ENCODE assay signal across 8 cellular contexts in the genomic region with DNA sequence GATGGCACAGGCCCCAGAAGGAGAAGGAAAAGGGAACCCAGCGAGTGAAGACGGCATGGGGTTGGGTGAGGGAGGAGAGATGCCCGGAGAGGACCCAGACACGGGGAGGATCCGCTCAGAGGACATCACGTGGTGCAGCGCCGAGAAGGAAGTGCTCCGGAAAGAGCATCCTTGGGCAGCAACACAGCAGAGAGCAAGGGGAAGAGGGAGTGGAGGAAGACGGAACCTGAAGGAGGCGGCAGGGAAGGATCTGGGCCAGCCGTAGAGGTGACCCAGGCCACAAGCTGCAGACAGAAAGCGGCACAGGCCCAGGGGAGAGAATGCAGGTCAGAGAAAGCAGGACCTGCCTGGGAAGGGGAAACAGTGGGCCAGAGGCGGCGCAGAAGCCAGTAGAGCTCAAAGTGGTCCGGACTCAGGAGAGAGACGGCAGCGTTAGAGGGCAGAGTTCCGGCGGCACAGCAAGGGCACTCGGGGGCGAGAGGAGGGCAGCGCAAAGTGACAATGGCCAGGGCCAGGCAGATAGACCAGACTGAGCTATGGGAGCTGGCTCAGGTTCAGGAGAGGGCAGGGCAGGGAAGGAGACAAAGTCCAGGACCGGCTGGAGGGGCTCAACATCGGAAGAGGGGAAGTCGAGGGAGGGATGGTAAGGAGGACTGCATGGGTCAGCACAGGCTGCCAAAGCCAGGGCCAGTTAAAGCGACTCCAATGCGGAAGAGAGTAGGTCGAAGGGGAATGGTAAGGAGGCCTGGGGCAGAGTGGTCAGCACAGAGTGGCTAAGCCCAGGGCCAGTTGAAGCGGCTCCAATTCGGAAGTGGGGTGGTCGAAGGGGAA. TPM values are rescaled to one million over a fixed set of nuclear protein-coding genes. Genes with fewer than 3 reads are reported as not detected.
DNase-seq lines count a peak whose midpoint lies in the region; ATAC-seq, FAIRE-seq and TF ChIP-seq lines count a peak whose summit lies in the region.

No MANE protein-coding gene starts in this region.

- TF ChIP-seq POLR2A in GM12878 (IDR thresholded peaks at IDR 0.05; ENCODE audit: low read depth, low read length): peak; percentile 36; the same call in 1 of the 2 replicates

- TF ChIP-seq RAD21 in GM12878 (IDR thresholded peaks at IDR 0.05; ENCODE audit: insufficient read depth, low read depth, low read length): no peak

- 1% methylated on average over 31 of the region's 32 CpGs for WGBS in GM12878 (ENCODE audit: insufficient coverage, insufficient replicate concordance, low lambda C conversion rate, missing lambda C conversion rate)

- ATAC-seq in HG03432 (IDR thresholded peaks at IDR 0.05; ENCODE audit: unreplicated experiment): peak; percentile 2
- ATAC-seq in GM12878: peak; percentile 72
- ATAC-seq in GM21360 (IDR thresholded peaks at IDR 0.05; ENCODE audit: unreplicated experiment): no peak

- peak; percentile 21 for DNase-seq in COR-L47 (lab: John Stamatoyannopoulos, UW)
- peak; percentile 32 for DNase-seq in T follicular helper cell (ENCODE audit: low read depth)
- no peak for DNase-seq in GM12878 (ENCODE audit: low read depth, low spot score)
- DNase-seq in hippocampal formation (lab: John Stamatoyannopoulos, UW): peak; percentile 36 to 60
- no peak for DNase-seq in NCI-H2196 (lab: John Stamatoyannopoulos, UW; ENCODE audit: unreplicated experiment)

- intact Hi-C loops in GM12878 (cut with micrococcal nuclease; ENCODE audit: unreplicated experiment): no loop called here

- in situ Hi-C loops in GM12878 (cut with MboI): no loop called here

- no peaks in the 10 kb centered on the region for H3K27me3 ChIP-seq in GM12878 (replicated peaks in 1 of 2; ENCODE audit: control insufficient read depth in 2 of 2, insufficient read depth in 2 of 2, low read length in 1 of 2)
- no peaks in the 10 kb centered on the region for H3K27me3 ChIP-seq in rectal smooth muscle tissue (ENCODE audit: control insufficient read depth, insufficient read depth, low read length)

- FAIRE-seq in GM12878 (lab: Jason Lieb, UNC): peak; percentile 79

- peaks cover 0 to 2% of the 10 kb centered on the region in 2 experiments; a peak in 1 of 4 replicates for H3K36me3 ChIP-seq in GM12878 (ENCODE audit: control insufficient read depth in 2 of 2, insufficient read depth in 2 of 2, low read length in 1 of 2)
- H3K36me3 ChIP-seq in rectal smooth muscle tissue (ENCODE audit: control insufficient read depth, insufficient read depth, low read length): peaks cover 4% of the 10 kb centered on the region

- H3K4me2 ChIP-seq in GM12878 (ENCODE audit: control insufficient read depth, insufficient read depth): peak overlapping the region; percentile 90

- no TSS peak for BruUV-seq in GM12878 (replicated peaks; lab: Mats Ljungman, UMichigan)

- TF ChIP-seq EP300 in GM12878 (IDR thresholded peaks at IDR 0.05; ENCODE audit: borderline replicate concordance in 1 of 2, control insufficient read depth in 1 of 2, low read depth in 2 of 2, low read length in 2 of 2): no peak

- H3K4me3 ChIP-seq in GM12878 (peak overlapping the region; percentile 97), rectal smooth muscle tissue (ENCODE audit: low read length) (peak overlapping the region; percentile 76)

- peaks cover 38% of the 10 kb centered on the region for H3K79me2 ChIP-seq in GM12878 (ENCODE audit: control insufficient read depth, insufficient read depth, low read length)

- TF ChIP-seq CTCF in GM12878 (IDR thresholded peaks at IDR 0.05 in 2 of 3, conservative IDR thresholded peaks at IDR 0.05 in 1 of 3; ENCODE audit: control insufficient read depth in 2 of 3, extremely low read depth in 1 of 3, insufficient read depth in 1 of 3, low read depth in 3 of 3, low read length in 3 of 3): no peak

- H2AFZ ChIP-seq in GM12878 (ENCODE audit: control insufficient read depth, low read depth, low read length): peak overlapping the region; percentile 40

- POLR2A ChIA-PET in GM12878 (lab: Charles Lee): interaction anchor here (1.0 kb wide), 1 partner anchor 223 kb away, joined by 3 read pairs; a partner anchor contains a TSS

- SMC1A ChIA-PET in GM12878 (lab: Charles Lee; ENCODE audit: uncharacterized antibody, unreplicated experiment): interaction anchor here (0.7 to 1.1 kb wide), 2 partner anchors 134 to 144 kb away, joined by 3 read pairs; no protein-coding TSS in a partner anchor

- CTCF ChIA-PET in GM12878 (lab: Yijun Ruan, JAX): no interaction called here

- H3K9ac ChIP-seq in GM12878 (ENCODE audit: control insufficient read depth, insufficient read depth, low read length) (peak overlapping the region; percentile 68), rectal smooth muscle tissue (ENCODE audit: low read length) (peak overlapping the region; percentile 81)

- RAD21 ChIA-PET in GM12878 (lab: Charles Lee; ENCODE audit: unreplicated experiment): no interaction called here

- H3K4me1 ChIP-seq in GM12878 (ENCODE audit: control insufficient read depth, insufficient read depth, low read length) (peaks cover 20% of the 10 kb centered on the region), rectal smooth muscle tissue (ENCODE audit: control insufficient read depth, insufficient read depth, low read length) (peaks cover 20% of the 10 kb centered on the region)

- no peaks in the 10 kb centered on the region for H3K9me3 ChIP-seq in GM12878 (replicated peaks; ENCODE audit: control insufficient read depth, insufficient read depth, low read length)

- H4K20me1 ChIP-seq in GM12878 (ENCODE audit: control insufficient read depth, insufficient read depth): peaks cover 3% of the 10 kb centered on the region; the same call in 1 of the 2 replicates

- H3K27ac ChIP-seq in GM12878 (ENCODE audit: control insufficient read depth, insufficient read depth): peak overlapping the region; percentile 74
- H3K27ac ChIP-seq in rectal smooth muscle tissue (ENCODE audit: low read depth, low read length): peak overlapping the region; percentile 95

RNA-seq across cellular contexts. Expression of a gene that starts 1.0 kb away (rescaled TPM):
- total RNA-seq in GM12878 (2013; cell fraction: nucleolus; rRNA removed): 33.5 and 40.4 TPM in 2 replicates
- total RNA-seq in GM12878 (2014; rRNA removed): 51.7 and 66.5 TPM in 2 replicates
- 25.2 and 28.2 TPM in 2 replicates for total RNA-seq in GM12878 (2014; rRNA removed; fragmentation: Illumina TruSeq; extraction: Trizol)
- total RNA-seq in GM12878 (2021): 76.4 and 84.7 TPM in 2 replicates
- 17.0 TPM for polyA plus RNA-seq in GM12878 (2011; ENCODE audit: low read depth)
- 9.6 and 23.0 TPM in 2 replicates for polyA plus RNA-seq in GM12878 (2011; rRNA removed)
- polyA plus RNA-seq in GM12878 (2011; cell fraction: cytosol; rRNA removed): 20.2 and 37.2 TPM in 2 replicates
- 203 and 271 TPM in 2 replicates for polyA plus RNA-seq in GM12878 (2011; cell fraction: nucleus; rRNA removed)
- 48.6 and 64.4 TPM in 2 replicates for polyA plus RNA-seq in GM12878 (2012)
- polyA plus RNA-seq in GM12878 (2014; fragmentation: Illumina TruSeq; extraction: Trizol): 3.5 and 18.0 TPM in 2 replicates
- 1 to 10 TPM; 1.4 to 4.7 TPM for polyA plus RNA-seq in GM12878 (2014; fragmentation: Nextera tagmentation; extraction: Ambion mirVana)
- polyA plus RNA-seq in GM12878 (2014; rRNA removed): 83.4 and 101 TPM in 2 replicates
- polyA plus RNA-seq in GM12878 (2016; fragmentation: Nextera tagmentation; extraction: Ambion mirVana): 10 to 100 TPM; 10.5 to 14.8 TPM
- 5.0 and 15.0 TPM in 2 replicates for polyA minus RNA-seq in GM12878 (2011; rRNA and poly(A)+ RNA removed)
- polyA minus RNA-seq in GM12878 (2011; cell fraction: cytosol; rRNA and poly(A)+ RNA removed): 10.7 and 11.3 TPM in 2 replicates
- 24.3 and 37.7 TPM in 2 replicates for polyA minus RNA-seq in GM12878 (2011; cell fraction: nucleus; rRNA and poly(A)+ RNA removed)

RNA-seq across cellular contexts. Expression of a gene that starts 32.6 kb away (rescaled TPM):
- not detected in 2 replicates for total RNA-seq in GM12878 (2013; cell fraction: nucleolus; rRNA removed)
- total RNA-seq in GM12878 (2014; rRNA removed): not detected in 2 replicates
- total RNA-seq in GM12878 (2014; rRNA removed; fragmentation: Illumina TruSeq; extraction: Trizol): not detected in 2 replicates
- total RNA-seq in GM12878 (2021): 0.62 TPM in 1 of 2 replicates, not detected in the other
- not detected for polyA plus RNA-seq in GM12878 (2011; ENCODE audit: low read depth)
- 0.26 TPM in 1 of 2 replicates, not detected in the other for polyA plus RNA-seq in GM12878 (2011; rRNA removed)
- polyA plus RNA-seq in GM12878 (2011; cell fraction: cytosol; rRNA removed): 0.15 TPM in 1 of 2 replicates, not detected in the other
- 0.21 TPM in 1 of 2 replicates, not detected in the other for polyA plus RNA-seq in GM12878 (2011; cell fraction: nucleus; rRNA removed)
- 0.13 TPM in 1 of 2 replicates, not detected in the other for polyA plus RNA-seq in GM12878 (2012)
- not detected in 2 replicates for polyA plus RNA-seq in GM12878 (2014; fragmentation: Illumina TruSeq; extraction: Trizol)
- not detected for polyA plus RNA-seq in GM12878 (2014; fragmentation: Nextera tagmentation; extraction: Ambion mirVana)
- polyA plus RNA-seq in GM12878 (2014; rRNA removed): not detected in 2 replicates
- under 1 TPM in 1 of 2 experiments, not detected in 1; 0.37 TPM for polyA plus RNA-seq in GM12878 (2016; fragmentation: Nextera tagmentation; extraction: Ambion mirVana)
- polyA minus RNA-seq in GM12878 (2011; rRNA and poly(A)+ RNA removed): 0.67 TPM in 1 of 2 replicates, not detected in the other
- not detected in 2 replicates for polyA minus RNA-seq in GM12878 (2011; cell fraction: cytosol; rRNA and poly(A)+ RNA removed)
- 0.24 TPM in 1 of 2 replicates, not detected in the other for polyA minus RNA-seq in GM12878 (2011; cell fraction: nucleus; rRNA and poly(A)+ RNA removed)

RNA-seq across cellular contexts. Expression of a gene that starts 40.8 kb away (rescaled TPM):
- 0.69 and 0.92 TPM in 2 replicates for total RNA-seq in GM12878 (2013; cell fraction: nucleolus; rRNA removed)
- total RNA-seq in GM12878 (2014; rRNA removed) (0.68 and 1.4 TPM in 2 replicates), GM12878 (2014; rRNA removed; fragmentation: Illumina TruSeq; extraction: Trizol) (0.64 and 0.72 TPM in 2 replicates), GM12878 (2021) (1.8 and 2.2 TPM in 2 replicates)
- not detected for polyA plus RNA-seq in GM12878 (2011; ENCODE audit: low read depth)
- polyA plus RNA-seq in GM12878 (2011; rRNA removed) (0.71 and 0.82 TPM in 2 replicates), GM12878 (2014; fragmentation: Illumina TruSeq; extraction: Trizol) (0.72 TPM in 1 of 2 replicates, not detected in the other), GM12878 (2014; fragmentation: Nextera tagmentation; extraction: Ambion mirVana) (not detected), GM12878 (2014; rRNA removed) (1.5 and 1.8 TPM in 2 replicates), GM12878 (2016; fragmentation: Nextera tagmentation; extraction: Ambion mirVana) (1 to 10 TPM; 1.2 to 2.1 TPM)
- 0.67 and 0.75 TPM in 2 replicates for polyA plus RNA-seq in GM12878 (2011; cell fraction: cytosol; rRNA removed)
- polyA plus RNA-seq in GM12878 (2011; cell fraction: nucleus; rRNA removed): 4.1 and 5.4 TPM in 2 replicates
- polyA plus RNA-seq in GM12878 (2012): 1.4 and 2.3 TPM in 2 replicates
- polyA minus RNA-seq in GM12878 (2011; rRNA and poly(A)+ RNA removed): 0.37 and 0.41 TPM in 2 replicates
- polyA minus RNA-seq in GM12878 (2011; cell fraction: cytosol; rRNA and poly(A)+ RNA removed): not detected in 2 replicates
- 0.73 and 1.3 TPM in 2 replicates for polyA minus RNA-seq in GM12878 (2011; cell fraction: nucleus; rRNA and poly(A)+ RNA removed)

RNA-seq across cellular contexts. Expression of a gene that starts 41.1 kb away (rescaled TPM):
- total RNA-seq in GM12878 (2013; cell fraction: nucleolus; rRNA removed): not detected in 2 replicates
- not detected in 2 replicates for total RNA-seq in GM12878 (2014; rRNA removed)
- total RNA-seq in GM12878 (2014; rRNA removed; fragmentation: Illumina TruSeq; extraction: Trizol): not detected in 2 replicates
- not detected in 2 replicates for total RNA-seq in GM12878 (2021)
- polyA plus RNA-seq in GM12878 (2011; ENCODE audit: low read depth): not detected
- polyA plus RNA-seq in GM12878 (2011; rRNA removed): 0.23 TPM in 1 of 2 replicates, not detected in the other
- not detected in 2 replicates for polyA plus RNA-seq in GM12878 (2011; cell fraction: cytosol; rRNA removed)
- not detected in 2 replicates for polyA plus RNA-seq in GM12878 (2011; cell fraction: nucleus; rRNA removed)
- polyA plus RNA-seq in GM12878 (2012): not detected in 2 replicates
- not detected in 2 replicates for polyA plus RNA-seq in GM12878 (2014; fragmentation: Illumina TruSeq; extraction: Trizol)
- polyA plus RNA-seq in GM12878 (2014; fragmentation: Nextera tagmentation; extraction: Ambion mirVana): not detected
- polyA plus RNA-seq in GM12878 (2014; rRNA removed): not detected in 2 replicates
- not detected for polyA plus RNA-seq in GM12878 (2016; fragmentation: Nextera tagmentation; extraction: Ambion mirVana)
- polyA minus RNA-seq in GM12878 (2011; rRNA and poly(A)+ RNA removed): not detected in 2 replicates
- polyA minus RNA-seq in GM12878 (2011; cell fraction: cytosol; rRNA and poly(A)+ RNA removed): not detected in 2 replicates
- polyA minus RNA-seq in GM12878 (2011; cell fraction: nucleus; rRNA and poly(A)+ RNA removed): not detected in 2 replicates

RNA-seq across cellular contexts. Expression of a gene that starts 50.0 kb away (rescaled TPM):
- not detected in 2 replicates for total RNA-seq in GM12878 (2013; cell fraction: nucleolus; rRNA removed)
- not detected in 2 replicates for total RNA-seq in GM12878 (2014; rRNA removed)
- not detected in 2 replicates for total RNA-seq in GM12878 (2014; rRNA removed; fragmentation: Illumina TruSeq; extraction: Trizol)
- total RNA-seq in GM12878 (2021): not detected in 2 replicates
- not detected for polyA plus RNA-seq in GM12878 (2011; ENCODE audit: low read depth)
- polyA plus RNA-seq in GM12878 (2011; rRNA removed): not detected in 2 replicates
- polyA plus RNA-seq in GM12878 (2011; cell fraction: cytosol; rRNA removed): not detected in 2 replicates
- 0.19 TPM in 1 of 2 replicates, not detected in the other for polyA plus RNA-seq in GM12878 (2011; cell fraction: nucleus; rRNA removed)
- 0.31 TPM in 1 of 2 replicates, not detected in the other for polyA plus RNA-seq in GM12878 (2012)
- polyA plus RNA-seq in GM12878 (2014; fragmentation: Illumina TruSeq; extraction: Trizol): not detected in 2 replicates
- not detected for polyA plus RNA-seq in GM12878 (2014; fragmentation: Nextera tagmentation; extraction: Ambion mirVana)
- polyA plus RNA-seq in GM12878 (2014; rRNA removed): not detected in 2 replicates
- polyA plus RNA-seq in GM12878 (2016; fragmentation: Nextera tagmentation; extraction: Ambion mirVana): not detected
- polyA minus RNA-seq in GM12878 (2011; rRNA and poly(A)+ RNA removed): not detected in 2 replicates
- polyA minus RNA-seq in GM12878 (2011; cell fraction: cytosol; rRNA and poly(A)+ RNA removed): 0.52 TPM in 1 of 2 replicates, not detected in the other
- polyA minus RNA-seq in GM12878 (2011; cell fraction: nucleus; rRNA and poly(A)+ RNA removed): not detected in 2 replicates

Comparison
In these comparisons a context has a peak if more than half of its experiments do, and no peak if none do; other contexts are left out.
1. DNase-seq: peak in COR-L47 (single experiment), T follicular helper cell (single experiment) and hippocampal formation (2 of 2); none in GM12878 (single experiment) and NCI-H2196 (single experiment).